In genomic region chr16:11603331-11603750, GRCh38 we compare ENCODE assay signal across 20 cellular contexts. TPM values are rescaled to one million over a fixed set of nuclear protein-coding genes. Genes with fewer than 3 reads are reported as not detected.
DNase-seq lines count a peak whose midpoint lies in the region; ATAC-seq and TF ChIP-seq lines count a peak whose summit lies in the region.
"Had no signal": no experiment of that assay in that cellular context is flagged by ENCODE, and none has a peak within 500 bp of the region (broad histone marks: within the 10 kb centered on the region; RNA-seq: fewer than 3 reads in every experiment).

No MANE protein-coding gene starts in this region.

- intact Hi-C loops in IMR-90 (cut with micrococcal nuclease): no loop called here

- H3K36me3 ChIP-seq in IMR-90 (ENCODE audit: control insufficient read depth, insufficient read depth, low read length) (no peaks in the 10 kb centered on the region), smooth muscle cell (ENCODE audit: low read depth) (no peaks in the 10 kb centered on the region), MM.1S (replicated peaks; ENCODE audit: insufficient read depth, low read length) (no peaks in the 10 kb centered on the region), Karpas-422 (ENCODE audit: insufficient read depth, low read length) (no peaks in the 10 kb centered on the region)
- H3K36me3 ChIP-seq: cardiac muscle cell had no signal

- POLR2A ChIA-PET in IMR-90 (lab: Charles Lee; ENCODE audit: unreplicated experiment): no interaction called here

- peak; percentile 25; the same call in 1 of the 2 replicates for ATAC-seq in IMR-90 (ENCODE audit: low read depth)
- ATAC-seq: activated CD8-positive, alpha-beta T cell treated with anti-CD3 and anti-CD28 coated beads, Interleukin-2, amount 10 ng/mL, durations not matched to agents 7 days and 5 days; K562; naive thymus-derived CD4-positive, alpha-beta T cell had no signal

- H3K14ac ChIP-seq in IMR-90 (replicated peaks; ENCODE audit: low read depth, low read length): 0 out of 2 replicates have a peak overlapping the region, but pooled peaks have one; percentile 11

- H4K91ac ChIP-seq in IMR-90 (ENCODE audit: insufficient read depth, low read depth, low read length): no peak overlapping the region

- H3K9me2 ChIP-seq in MM.1S (replicated peaks; ENCODE audit: insufficient read depth, low read length) (no peaks in the 10 kb centered on the region), Karpas-422 (replicated peaks; ENCODE audit: insufficient read depth, low read length) (no peaks in the 10 kb centered on the region)

- H2AK9ac ChIP-seq in IMR-90 (replicated peaks; ENCODE audit: low read depth, low read length, poor library complexity): no peak overlapping the region

- H2AFZ ChIP-seq in IMR-90 (replicated peaks; ENCODE audit: low read length, poor library complexity) (peak overlapping the region; percentile 66), smooth muscle cell (ENCODE audit: low read depth) (peak overlapping the region; percentile 5), MM.1S (ENCODE audit: low read length) (no peak overlapping the region), Karpas-422 (ENCODE audit: low read length) (no peak overlapping the region)

- H3K9ac ChIP-seq in IMR-90 (ENCODE audit: low read depth, low read length): peak overlapping the region; percentile 62
- no peak overlapping the region for H3K9ac ChIP-seq in smooth muscle cell (ENCODE audit: low read depth)
- H3K9ac ChIP-seq in MM.1S (ENCODE audit: low read length): no peak overlapping the region
- H3K9ac ChIP-seq in Karpas-422 (ENCODE audit: low read length): no peak overlapping the region

- H3F3A ChIP-seq in smooth muscle cell (ENCODE audit: low read depth) (no peaks in the 10 kb centered on the region), MM.1S (ENCODE audit: insufficient read depth, low read length) (no peaks in the 10 kb centered on the region)

- H3K23ac ChIP-seq in IMR-90 (ENCODE audit: low read depth, low read length): no peak overlapping the region

- DNase-seq in IMR-90 (no peak), coronary artery (ENCODE audit: low spot score) (no peak), iPS-NIHi11 (ENCODE audit: low spot score) (peak; percentile 43), smooth muscle cell (lab: John Stamatoyannopoulos, UW; ENCODE audit: unreplicated experiment) (no peak), SW 1271 (lab: John Stamatoyannopoulos, UW) (no peak), NCI-H510A (lab: John Stamatoyannopoulos, UW) (no peak), MM.1S (no peak), Karpas-422 (no peak)
- DNase-seq: activated CD8-positive, alpha-beta T cell treated with anti-CD3 and anti-CD28 coated beads, Interleukin-2, amount 10 ng/mL, durations not matched to agents 7 days and 5 days; activated naive CD4-positive, alpha-beta T cell; CD4-positive, alpha-beta T cell; GDM1; naive thymus-derived CD4-positive, alpha-beta T cell; NCI-H1436 treated with DMSO at 0.1 percent for 48 hours; SIG-M5; small intestine; substantia nigra had no signal

- no peak overlapping the region for H3K56ac ChIP-seq in IMR-90 (ENCODE audit: extremely low read depth, insufficient read depth, low read length)

- dilution Hi-C loops in IMR-90 (cut with HindIII; ENCODE audit: low sequenced_read_pairs, unreplicated experiment): no loop called here

- H4K8ac ChIP-seq in IMR-90 (ENCODE audit: low read depth in 2 of 2, low read length in 2 of 2): peak overlapping the region; percentile 35 to 66; a peak in 3 of 4 replicates

- H3K27me3 ChIP-seq in IMR-90 (ENCODE audit: control insufficient read depth, insufficient read depth, low read length) (no peaks in the 10 kb centered on the region), smooth muscle cell (ENCODE audit: low read depth) (no peaks in the 10 kb centered on the region), MM.1S (replicated peaks; ENCODE audit: insufficient read depth, low read length) (no peaks in the 10 kb centered on the region), Karpas-422 (ENCODE audit: low read length) (no peaks in the 10 kb centered on the region)
- H3K27me3 ChIP-seq: cardiac muscle cell had no signal

- no peaks in the 10 kb centered on the region for H3K9me3 ChIP-seq in IMR-90 (ENCODE audit: control insufficient read depth, insufficient read depth, low read length)
- no peaks in the 10 kb centered on the region for H3K9me3 ChIP-seq in smooth muscle cell (replicated peaks; ENCODE audit: low read depth)
- H3K9me3 ChIP-seq in MM.1S (replicated peaks; ENCODE audit: insufficient read depth, low read length): no peaks in the 10 kb centered on the region
- H3K9me3 ChIP-seq in Karpas-422 (ENCODE audit: low read length): no peaks in the 10 kb centered on the region

- H3K27ac ChIP-seq in IMR-90 (ENCODE audit: insufficient read depth, low read length) (peak overlapping the region; percentile 86; the same call in 1 of the 2 replicates), coronary artery (peak overlapping the region; percentile 24 to 39), smooth muscle cell (ENCODE audit: low read depth) (no peak overlapping the region), MM.1S (ENCODE audit: low read length) (no peak overlapping the region), Karpas-422 (ENCODE audit: low read length) (no peak overlapping the region)
- H3K27ac ChIP-seq: cardiac muscle cell, epithelial cell of prostate had no signal

- in situ Hi-C loops in IMR-90 (cut with MboI; ENCODE audit: low sequenced_read_pairs): no loop called here

- peaks cover 14% of the 10 kb centered on the region for H3K4me1 ChIP-seq in IMR-90 (ENCODE audit: control insufficient read depth, insufficient read depth, low read length)
- peaks cover under 1% of the 10 kb centered on the region for H3K4me1 ChIP-seq in smooth muscle cell (ENCODE audit: low read depth)
- H3K4me1 ChIP-seq in MM.1S (ENCODE audit: low read length): no peaks in the 10 kb centered on the region
- H3K4me1 ChIP-seq in Karpas-422 (ENCODE audit: low read length): no peaks in the 10 kb centered on the region

- 0% methylated on average over 3 of the region's 12 CpGs; no CpG with 5 or more reads in 1 of the 2 experiments for WGBS in IMR-90 (ENCODE audit: extremely low coverage in 2 of 2, insufficient read length in 1 of 2), 2 experiments
- 29% methylated on average over 12 of the region's 12 CpGs for WGBS in smooth muscle cell (ENCODE audit: low lambda C conversion rate)

- no peak overlapping the region for H2BK5ac ChIP-seq in IMR-90 (ENCODE audit: low read depth, low read length, poor library complexity, severe bottlenecking)

- no peak for TF ChIP-seq CTCF in IMR-90 (conservative IDR thresholded peaks at IDR 0.05; ENCODE audit: low read depth, low read length)
- no peak for TF ChIP-seq CTCF in coronary artery (IDR thresholded peaks at IDR 0.05)
- TF ChIP-seq CTCF in smooth muscle cell (IDR thresholded peaks at IDR 0.05; ENCODE audit: borderline replicate concordance, insufficient read depth, poor library complexity, severe bottlenecking): no peak
- no peak for TF ChIP-seq CTCF in MM.1S (IDR thresholded peaks at IDR 0.05; ENCODE audit: low read length)

- H3K4ac ChIP-seq in IMR-90 (ENCODE audit: low read depth, low read length): peak overlapping the region; percentile 50

- no peaks in the 10 kb centered on the region for H3K79me1 ChIP-seq in IMR-90 (ENCODE audit: low read depth in 1 of 2, low read length in 2 of 2)

- TF ChIP-seq POLR2A in IMR-90 (IDR thresholded peaks at IDR 0.05; ENCODE audit: low read depth, low read length): no peak

- BruUV-seq in IMR-90 (replicated peaks; lab: Mats Ljungman, UMichigan): no TSS peak

- no peak for TF ChIP-seq RAD21 in IMR-90 (IDR thresholded peaks at IDR 0.05; ENCODE audit: low read length)

- peak overlapping the region; percentile 43; the same call in 1 of the 2 replicates for H4K5ac ChIP-seq in IMR-90 (ENCODE audit: low read depth, low read length)

- no peak overlapping the region for H2BK15ac ChIP-seq in IMR-90 (ENCODE audit: low read depth, low read length)

- H2AK5ac ChIP-seq in IMR-90 (ENCODE audit: low read depth, low read length): peak overlapping the region; percentile 4; the same call in 1 of the 2 replicates

- 0 out of 2 replicates have a peak overlapping the region, but pooled peaks have one; percentile 20 for H2BK20ac ChIP-seq in IMR-90 (ENCODE audit: low read depth, low read length)

- H3K79me2 ChIP-seq in smooth muscle cell (ENCODE audit: low read depth) (no peaks in the 10 kb centered on the region), MM.1S (ENCODE audit: low read length) (no peaks in the 10 kb centered on the region), Karpas-422 (ENCODE audit: low read length) (no peaks in the 10 kb centered on the region)

- peak overlapping the region; percentile 15; the same call in 1 of the 2 replicates for H3K18ac ChIP-seq in IMR-90 (ENCODE audit: low read depth, low read length)

- no peak overlapping the region for H3K4me3 ChIP-seq in IMR-90 (ENCODE audit: insufficient read depth, low read depth, low read length)
- no peak overlapping the region for H3K4me3 ChIP-seq in coronary artery
- H3K4me3 ChIP-seq in smooth muscle cell: no peak overlapping the region
- H3K4me3 ChIP-seq in MM.1S (ENCODE audit: low read length): no peak overlapping the region
- no peak overlapping the region for H3K4me3 ChIP-seq in Karpas-422 (ENCODE audit: low read length)
- H3K4me3 ChIP-seq: cardiac muscle cell, K562 had no signal

- H3K9me1 ChIP-seq in IMR-90 (ENCODE audit: insufficient read depth, low read length): no peaks in the 10 kb centered on the region

- no peaks in the 10 kb centered on the region for H4K20me1 ChIP-seq in IMR-90 (ENCODE audit: insufficient read depth, low read length)
- H4K20me1 ChIP-seq in smooth muscle cell (ENCODE audit: low read depth): no peaks in the 10 kb centered on the region
- H4K20me1 ChIP-seq in MM.1S (ENCODE audit: insufficient read depth, low read length): no peaks in the 10 kb centered on the region
- no peaks in the 10 kb centered on the region for H4K20me1 ChIP-seq in Karpas-422 (ENCODE audit: insufficient read depth, low read depth, low read length)

- peak overlapping the region; percentile 16; the same call in 1 of the 2 replicates for H2BK120ac ChIP-seq in IMR-90 (ENCODE audit: low read depth, low read length)

- CTCF ChIA-PET in IMR-90 (lab: Yijun Ruan, JAX): no interaction called here

- H3K4me2 ChIP-seq in IMR-90 (ENCODE audit: low read depth, low read length) (peak overlapping the region; percentile 15; the same call in 1 of the 2 replicates), smooth muscle cell (no peak overlapping the region), MM.1S (ENCODE audit: low read depth, low read length) (no peak overlapping the region), Karpas-422 (ENCODE audit: low read depth, low read length, poor library complexity, severe bottlenecking) (no peak overlapping the region)

TF ChIP-seq in IMR-90, 13 proteins besides CTCF, POLR2A, EP300 and RAD21 (continues in another document):
- no peak for TF ChIP-seq MAZ (IDR thresholded peaks at IDR 0.05; ENCODE audit: borderline replicate concordance, low read depth, low read length)
- no peak for TF ChIP-seq MAFK (IDR thresholded peaks at IDR 0.05; ENCODE audit: low read depth, low read length)

RNA-seq across cellular contexts. Expression of gene LITAF, which starts 16.6 kb away (rescaled TPM):
- total RNA-seq in IMR-90 (2012; rRNA removed) (96.9 and 113 TPM in 2 replicates), smooth muscle cell (40.4 and 77.9 TPM in 2 replicates)
- polyA plus RNA-seq in IMR-90 (2012; rRNA removed) (203 and 206 TPM in 2 replicates), smooth muscle cell (72.6 and 98.0 TPM in 2 replicates)
- polyA plus RNA-seq in IMR-90 (2012; cell fraction: cytosol; rRNA removed): 126 and 616 TPM in 2 replicates
- 97.8 and 160 TPM in 2 replicates for polyA plus RNA-seq in IMR-90 (2012; cell fraction: nucleus; rRNA removed; ENCODE audit: low replicate concordance)
- 2.6 TPM in 1 of 2 replicates, not detected in the other for total RNA-seq in Karpas-422 (2014; rRNA removed; shearing (Covaris generic); ENCODE audit: low replicate concordance)

Comparison
In these comparisons a context has a peak if more than half of its experiments do, and no peak if none do; other contexts are left out.
1. H2AFZ ChIP-seq: peak in IMR-90 (single experiment) and smooth muscle cell (single experiment); none in MM.1S (single experiment) and Karpas-422 (single experiment).
2. H3K27ac ChIP-seq: peak in IMR-90 (single experiment) and coronary artery (2 of 2); none in smooth muscle cell (single experiment), MM.1S (single experiment) and Karpas-422 (single experiment).
3. RNA of gene LITAF, which starts 16.6 kb away (total RNA-seq): 96.9 to 113 TPM in IMR-90 and 40.4 to 77.9 TPM in smooth muscle cell; 2.6 TPM in Karpas-422; every median in the first group is over 10 times any median in the second.